Comparison of ENCODE assay signal across 19 cellular contexts in the genomic region with DNA sequence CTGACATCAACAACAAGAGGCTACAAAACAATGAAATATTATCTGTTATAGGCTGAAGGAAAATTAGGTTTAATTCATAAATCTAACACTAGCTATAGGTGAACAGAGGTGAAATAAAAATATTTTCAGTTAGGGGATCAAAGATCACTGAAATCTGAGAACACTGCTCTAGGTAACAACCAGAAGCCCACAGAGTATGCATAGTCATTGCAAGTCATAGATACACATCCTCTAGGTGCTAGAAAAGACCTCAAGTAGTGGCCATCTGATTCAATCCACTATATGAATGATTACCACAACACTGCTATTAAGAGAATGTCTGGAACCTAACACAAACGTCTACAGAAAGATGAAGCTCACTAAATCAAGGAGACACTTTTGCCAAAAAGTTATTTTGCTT.
DNase-seq lines count a peak whose midpoint lies in the region; ATAC-seq, FAIRE-seq and TF ChIP-seq lines count a peak whose summit lies in the region.
"Had no signal": no experiment of that assay in that cellular context is flagged by ENCODE, and none has a peak within 500 bp of the region (broad histone marks: within the 10 kb centered on the region; RNA-seq: fewer than 3 reads in every experiment).

No MANE protein-coding gene starts in this region.

- H3K23ac ChIP-seq in mesendoderm (ENCODE audit: low read length), result no peak overlapping the region

- H3K36me3 ChIP-seq in PC-3 (ENCODE audit: low read depth, low read length) (no peaks in the 10 kb centered on the region), mesendoderm (ENCODE audit: control insufficient read depth, insufficient read depth, low read length) (no peaks in the 10 kb centered on the region), GM23338 (ENCODE audit: insufficient read depth) (no peaks in the 10 kb centered on the region)
- H3K36me3 ChIP-seq: BLaER1 treated with 17β-estradiol and CSF1 and Interleukin-3, amounts not matched to agents 10 nM and 100 nM had no signal

- H4K20me1 ChIP-seq in PC-3 (ENCODE audit: low read length) (no peaks in the 10 kb centered on the region), GM23338 (replicated peaks; ENCODE audit: insufficient read depth) (no peaks in the 10 kb centered on the region)
- H4K20me1 ChIP-seq: BLaER1 treated with 17β-estradiol and CSF1 and Interleukin-3, amounts not matched to agents 10 nM and 100 nM had no signal

- ATAC-seq in A549 (no peak), PC-3 (no peak; the same call in 1 of the 2 replicates), GM23338 (no peak)
- ATAC-seq: CD8-positive, alpha-beta T cell had no signal

- no peak overlapping the region for H4K8ac ChIP-seq in mesendoderm (ENCODE audit: low read depth, low read length)

- POLR2A ChIA-PET in A549 (lab: Yijun Ruan, JAX) (no interaction called here), PC-3 (lab: Charles Lee; ENCODE audit: unreplicated experiment) (no interaction called here)

- H2AFZ ChIP-seq in PC-3 (ENCODE audit: low read length) (no peak overlapping the region), GM23338 (no peak overlapping the region)

- H3K9me3 ChIP-seq in A549 (no peaks in the 10 kb centered on the region), PC-3 (ENCODE audit: low read length) (no peaks in the 10 kb centered on the region)
- H3K9me3 ChIP-seq: BLaER1 treated with 17β-estradiol and CSF1 and Interleukin-3, amounts not matched to agents 10 nM and 100 nM had no signal

- CTCF ChIA-PET in A549 (lab: Yijun Ruan, JAX) (interaction anchor here (0.6 to 1.9 kb wide), 5 partner anchors 16 to 866 kb away, joined by 3 to 6 read pairs (median 3); no protein-coding TSS in a partner anchor), PC-3 (lab: Charles Lee) (interaction anchor here (0.6 kb wide), 1 partner anchor 451 kb away, joined by 4 read pairs; no protein-coding TSS in a partner anchor)

- WGBS in A549 (ENCODE audit: missing lambda C conversion rate), result 82% methylated on average over 1 of the region's 1 CpG
- WGBS in mesendoderm (ENCODE audit: extremely low coverage, insufficient coverage, low lambda C conversion rate), result no CpG with 5 or more reads among the region's 1 CpG

- H3K27me3 Mint-ChIP-seq in GM23338 (ENCODE audit: insufficient read depth, low read depth, poor library complexity), result peaks cover 2% of the 10 kb centered on the region
- H3K27me3 Mint-ChIP-seq: B cell; CD4-positive, alpha-beta T cell had no signal

- no peak for TF ChIP-seq RAD21 in A549 (conservative IDR thresholded peaks at IDR 0.05 in 1 of 2, IDR thresholded peaks at IDR 0.05 in 1 of 2)

- peak; percentile 36 for FAIRE-seq in A549 (lab: Jason Lieb, UNC)
- FAIRE-seq: D721Med, GM12891, GM19239 had no signal

- H3K9ac ChIP-seq in PC-3 (ENCODE audit: low read length), result no peak overlapping the region
- no peak overlapping the region for H3K9ac ChIP-seq in mesendoderm (ENCODE audit: low read length)
- H3K9ac ChIP-seq: BLaER1 treated with 17β-estradiol and CSF1 and Interleukin-3, amounts not matched to agents 10 nM and 100 nM had no signal

- H3K79me2 ChIP-seq in PC-3 (ENCODE audit: low read length), result no peaks in the 10 kb centered on the region
- no peaks in the 10 kb centered on the region for H3K79me2 ChIP-seq in mesendoderm (ENCODE audit: control insufficient read depth, insufficient read depth, low read length)
- no peaks in the 10 kb centered on the region for H3K79me2 ChIP-seq in GM23338 (replicated peaks; ENCODE audit: insufficient read depth)

- H3K27me3 ChIP-seq in PC-3 (ENCODE audit: low read length) (no peaks in the 10 kb centered on the region), mesendoderm (ENCODE audit: insufficient read depth, low read length, poor library complexity) (no peaks in the 10 kb centered on the region), GM23338 (ENCODE audit: insufficient read depth) (no peaks in the 10 kb centered on the region)
- H3K27me3 ChIP-seq: BLaER1 treated with 17β-estradiol and CSF1 and Interleukin-3, amounts not matched to agents 10 nM and 100 nM had no signal

- H3K36me3 Mint-ChIP-seq in GM23338 (ENCODE audit: low read depth), result no peaks in the 10 kb centered on the region

- no peak overlapping the region for H3K56ac ChIP-seq in mesendoderm (ENCODE audit: low read length)

- no peaks in the 10 kb centered on the region for H3F3A ChIP-seq in PC-3 (ENCODE audit: low read length, unreplicated experiment)
- no peaks in the 10 kb centered on the region for H3F3A ChIP-seq in GM23338 (replicated peaks; ENCODE audit: low read depth)

- H4K5ac ChIP-seq in mesendoderm (ENCODE audit: low read length), result no peak overlapping the region

- H3K4me2 ChIP-seq in A549 (no peak overlapping the region), PC-3 (ENCODE audit: low read length) (no peak overlapping the region), mesendoderm (ENCODE audit: low read length) (no peak overlapping the region), GM23338 (no peak overlapping the region)
- H3K4me2 ChIP-seq: BLaER1 treated with 17β-estradiol and CSF1 and Interleukin-3, amounts not matched to agents 10 nM and 100 nM had no signal

- no peak overlapping the region for H3K4me3 Mint-ChIP-seq in GM23338
- H3K4me3 Mint-ChIP-seq: B cell; CD4-positive, alpha-beta T cell; CD8-positive, alpha-beta T cell had no signal

- H3K9me2 ChIP-seq in PC-3 (replicated peaks; ENCODE audit: low read length), result no peaks in the 10 kb centered on the region
- H3K9me2 ChIP-seq in GM23338 (ENCODE audit: insufficient read depth), result no peaks in the 10 kb centered on the region

- H3K4me1 ChIP-seq in A549, result 0 out of 3 replicates have a peak, but pooled peaks cover 5% of the 10 kb centered on the region
- peaks cover 20% of the 10 kb centered on the region for H3K4me1 ChIP-seq in PC-3 (ENCODE audit: insufficient read depth, low read length)
- H3K4me1 ChIP-seq in mesendoderm (ENCODE audit: control insufficient read depth, low read depth, low read length), result no peaks in the 10 kb centered on the region
- H3K4me1 ChIP-seq in GM23338 (ENCODE audit: insufficient read depth), result 0 out of 2 replicates have a peak, but pooled peaks cover 4% of the 10 kb centered on the region
- H3K4me1 ChIP-seq: BLaER1 treated with 17β-estradiol and CSF1 and Interleukin-3, amounts not matched to agents 10 nM and 100 nM had no signal

- intact Hi-C loops in PC-3 (cut with micrococcal nuclease), result no loop called here

- no peaks in the 10 kb centered on the region for H3K4me1 Mint-ChIP-seq in GM23338
- H3K4me1 Mint-ChIP-seq: B cell had no signal

- no peak for TF ChIP-seq CTCF in A549 (IDR thresholded peaks at IDR 0.05)
- no peak for TF ChIP-seq CTCF in PC-3 (conservative IDR thresholded peaks at IDR 0.05; ENCODE audit: low read depth, low read length)
- TF ChIP-seq CTCF in GM23338 (conservative IDR thresholded peaks at IDR 0.05; ENCODE audit: low read depth in 2 of 2), result no peak

- H3K79me1 ChIP-seq in mesendoderm (ENCODE audit: low read length), result no peaks in the 10 kb centered on the region

- no peak overlapping the region for H3K27ac Mint-ChIP-seq in GM23338
- H3K27ac Mint-ChIP-seq: B cell; CD4-positive, alpha-beta T cell; CD8-positive, alpha-beta T cell had no signal

- H2BK5ac ChIP-seq in mesendoderm (ENCODE audit: low read length), result no peak overlapping the region

- BruUV-seq in PC-3 (replicated peaks; lab: Mats Ljungman, UMichigan), result no TSS peak

- H3K9me3 Mint-ChIP-seq in GM23338, result peaks cover 3% of the 10 kb centered on the region; the same call in 2 of the 3 replicates

- no peak overlapping the region for H3K4ac ChIP-seq in mesendoderm (ENCODE audit: low read depth, low read length)

- no peak overlapping the region for H2BK15ac ChIP-seq in mesendoderm (replicated peaks; ENCODE audit: low read depth)

- H3K27ac ChIP-seq in A549 (no peak overlapping the region), PC-3 (ENCODE audit: low read length) (no peak overlapping the region), mesendoderm (ENCODE audit: low read depth, low read length) (no peak overlapping the region), GM23338 (ENCODE audit: low read depth) (no peak overlapping the region)
- H3K27ac ChIP-seq: BLaER1 treated with 17β-estradiol and CSF1 and Interleukin-3, amounts not matched to agents 10 nM and 100 nM; C4-2B had no signal

- H2BK120ac ChIP-seq in mesendoderm (ENCODE audit: low read depth, low read length), result no peak overlapping the region

- TF ChIP-seq POLR2A in A549 (IDR thresholded peaks at IDR 0.05; ENCODE audit: low read length), result no peak

- no peak overlapping the region for H3K4me3 ChIP-seq in A549
- no peak overlapping the region for H3K4me3 ChIP-seq in PC-3 (ENCODE audit: low read length)
- no peak overlapping the region for H3K4me3 ChIP-seq in mesendoderm (ENCODE audit: low read length)
- H3K4me3 ChIP-seq in GM23338, result no peak overlapping the region
- H3K4me3 ChIP-seq: BLaER1 treated with 17β-estradiol and CSF1 and Interleukin-3, amounts not matched to agents 10 nM and 100 nM had no signal

- TF ChIP-seq EP300 in A549 (IDR thresholded peaks at IDR 0.05), result no peak

- DNase-seq in A549 (ENCODE audit: low read depth in 1 of 2, low spot score in 1 of 2) (no peak), PC-3 (peak; percentile 45), mesendoderm (peak; percentile 11), SW480 (ENCODE audit: low spot score) (no peak), GM23338 (ENCODE audit: low spot score) (no peak)
- DNase-seq: 8988T; AML-193; Caco-2; Calu3; CD4-positive, alpha-beta T cell; CD8-positive, alpha-beta T cell; DMS79 treated with DMSO at 0.1 percent for 48 hours; GF-D8 had no signal

- no peak overlapping the region for H3K18ac ChIP-seq in mesendoderm (ENCODE audit: low read length)

- H2AK5ac ChIP-seq in mesendoderm (ENCODE audit: low read length), result no peak overlapping the region

TF ChIP-seq in A549, 52 proteins besides CTCF, POLR2A, EP300 and RAD21 (continues in another document):
- TF ChIP-seq ZNF302 (CRISPR knock-in tag; IDR thresholded peaks at IDR 0.05), result no peak
- TF ChIP-seq ZSCAN20 (CRISPR knock-in tag; IDR thresholded peaks at IDR 0.05), result no peak
- TF ChIP-seq HOXB13 (CRISPR knock-in tag; IDR thresholded peaks at IDR 0.05; ENCODE audit: low read depth), result no peak
- no peak for TF ChIP-seq EHF (CRISPR knock-in tag; IDR thresholded peaks at IDR 0.05)
- no peak for TF ChIP-seq KDM5A (IDR thresholded peaks at IDR 0.05)

TF ChIP-seq in GM23338, 12 proteins besides CTCF, POLR2A, EP300 and RAD21 (continues in another document):
- TF ChIP-seq EZH2phosphoT487 (IDR thresholded peaks at IDR 0.05; ENCODE audit: unreplicated experiment) (no peak), ZNF114 (CRISPR knock-in tag; IDR thresholded peaks at IDR 0.05) (no peak)

Comparison
In these comparisons a context has a peak if more than half of its experiments do, and no peak if none do; other contexts are left out.
1. DNase-seq: peak in PC-3 (single experiment) and mesendoderm (single experiment); none in A549 (0 of 2), SW480 (single experiment) and GM23338 (single experiment).